In the genomic region with DNA sequence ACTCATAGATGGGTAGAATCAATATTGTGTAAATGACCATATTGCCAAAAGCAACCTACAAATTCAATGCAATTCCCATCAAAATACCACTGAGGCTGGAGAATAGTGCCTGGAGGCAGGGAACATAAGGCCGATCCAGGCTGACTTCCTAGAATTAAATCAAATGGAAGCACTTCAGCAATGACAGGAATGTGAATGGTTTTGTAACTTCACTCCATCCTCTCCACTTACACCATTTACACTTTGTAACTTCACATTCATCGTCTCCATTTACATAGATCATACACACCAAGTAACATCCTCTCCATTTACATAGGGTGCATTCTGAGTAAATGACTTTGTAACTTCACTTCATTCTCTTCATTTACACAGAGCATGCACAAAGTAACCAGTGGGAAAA, we compare ENCODE assay signal across 1 cellular context.
TF ChIP-seq lines count a peak whose summit lies in the region.

No MANE protein-coding gene starts in this region.

TF ChIP-seq in IMR-90, 13 proteins besides CTCF, POLR2A, EP300 and RAD21:
- TF ChIP-seq MAZ (IDR thresholded peaks at IDR 0.05; ENCODE audit: borderline replicate concordance, low read depth, low read length), result no peak
